In the genomic region with DNA sequence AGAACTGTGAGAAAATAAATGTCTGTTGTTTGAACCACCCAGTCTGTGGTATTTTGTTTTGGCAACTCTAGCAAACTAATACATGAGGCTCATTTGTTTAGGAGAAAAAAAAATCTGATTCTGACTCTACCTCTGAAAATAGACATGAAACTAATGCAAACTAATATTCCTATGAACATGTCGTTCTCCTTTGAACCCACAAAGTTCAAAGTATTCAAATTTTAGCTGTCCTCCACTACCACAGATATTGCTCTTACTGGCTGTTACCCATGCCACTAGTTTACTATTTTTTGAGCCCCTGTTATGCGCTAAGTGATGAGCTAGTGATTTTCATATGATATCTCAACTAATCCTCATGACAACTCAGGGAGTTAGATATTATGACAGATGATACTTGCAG, we compare ENCODE assay signal across 23 cellular contexts. TPM values are rescaled to one million over a fixed set of nuclear protein-coding genes. Genes with fewer than 3 reads are reported as not detected.
DNase-seq lines count a peak whose midpoint lies in the region; ATAC-seq lines count a peak whose summit lies in the region.
"Had no signal": no experiment of that assay in that cellular context is flagged by ENCODE, and none has a peak within 500 bp of the region (broad histone marks: within the 10 kb centered on the region; RNA-seq: fewer than 3 reads in every experiment).

No MANE protein-coding gene starts in this region.

- H4K12ac ChIP-seq in trophoblast cell (ENCODE audit: low read depth, low read length) = no peak overlapping the region

- H3K14ac ChIP-seq in trophoblast cell (ENCODE audit: low read length) = no peak overlapping the region

- CTCF ChIA-PET in CD8-positive, alpha-beta memory T cell (lab: Charles Lee) = no interaction called here

- no peak for DNase-seq in trophoblast cell
- no peak for DNase-seq in effector memory CD8-positive, alpha-beta T cell
- DNase-seq in CD8-positive, alpha-beta memory T cell = no peak
- DNase-seq: DND-41; GOT3; MV-4-11; NCI-H1417; NCI-H187 treated with DMSO at 0.1 percent for 48 hours; NCI-H345; NCI-H526 treated with DMSO at 0.1 percent for 48 hours; NK-92 treated with Interleukin-12 subunit alpha and Interleukin-12 subunit beta, amount 100 ng/mL, for 24 hours; SIG-M5 had no signal

- ATAC-seq in GM18519 (IDR thresholded peaks at IDR 0.05; ENCODE audit: low FRiP score, unreplicated experiment) (peak; percentile 40), GM19463 (IDR thresholded peaks at IDR 0.05; ENCODE audit: unreplicated experiment) (peak; percentile 72), HG02852 (IDR thresholded peaks at IDR 0.05; ENCODE audit: unreplicated experiment) (peak; percentile 75), HG03439 (IDR thresholded peaks at IDR 0.05; ENCODE audit: unreplicated experiment) (peak; percentile 67), HG02571 (IDR thresholded peaks at IDR 0.05; ENCODE audit: unreplicated experiment) (no peak)
- no peak for ATAC-seq in effector memory CD8-positive, alpha-beta T cell (replicated peaks)
- ATAC-seq: GM12878 had no signal

- H3K4me3 Mint-ChIP-seq in effector memory CD8-positive, alpha-beta T cell = no peak overlapping the region
- H3K4me3 Mint-ChIP-seq in CD8-positive, alpha-beta memory T cell = no peak overlapping the region
- H3K4me3 Mint-ChIP-seq: T-helper 1 cell treated with Interleukin-12 subunit alpha and Interleukin-12 subunit beta and Interleukin-4 antibody, amounts not matched to agents 30 μg/mL and 1 μg/mL, for 36 hours had no signal

- H3K9ac ChIP-seq in trophoblast cell (ENCODE audit: low read length) = no peak overlapping the region
- H3K9ac ChIP-seq: BLaER1 treated with 17β-estradiol and CSF1 and Interleukin-3, amounts not matched to agents 10 nM and 100 nM had no signal

- no peaks in the 10 kb centered on the region for H3K79me1 ChIP-seq in trophoblast cell (ENCODE audit: low read length)

- no peak overlapping the region for H2AK5ac ChIP-seq in trophoblast cell (ENCODE audit: low read length)

- no peaks in the 10 kb centered on the region for H3K27me3 Mint-ChIP-seq in effector memory CD8-positive, alpha-beta T cell
- no peaks in the 10 kb centered on the region for H3K27me3 Mint-ChIP-seq in CD8-positive, alpha-beta memory T cell

- no peaks in the 10 kb centered on the region for H3K9me3 ChIP-seq in trophoblast cell (ENCODE audit: insufficient read depth, low read depth, low read length)
- no peaks in the 10 kb centered on the region for H3K9me3 ChIP-seq in CD8-positive, alpha-beta memory T cell (ENCODE audit: low read length)
- H3K9me3 ChIP-seq: BLaER1 treated with 17β-estradiol and CSF1 and Interleukin-3, amounts not matched to agents 10 nM and 100 nM had no signal

- no peak overlapping the region for H4K91ac ChIP-seq in trophoblast cell (ENCODE audit: low read depth, low read length)

- no peaks in the 10 kb centered on the region for H3K4me1 ChIP-seq in trophoblast cell (ENCODE audit: control insufficient read depth in 1 of 2, insufficient read depth in 2 of 2, low read length in 2 of 2)
- no peaks in the 10 kb centered on the region for H3K4me1 ChIP-seq in CD8-positive, alpha-beta memory T cell (ENCODE audit: insufficient read depth, low read length)
- H3K4me1 ChIP-seq: BLaER1 treated with 17β-estradiol and CSF1 and Interleukin-3, amounts not matched to agents 10 nM and 100 nM had no signal

- no peak overlapping the region for H2BK12ac ChIP-seq in trophoblast cell (ENCODE audit: low read length)

- no peak overlapping the region for H2AFZ ChIP-seq in trophoblast cell (ENCODE audit: insufficient read depth, low read length, poor library complexity)

- POLR2A ChIA-PET in CD8-positive, alpha-beta memory T cell (lab: Charles Lee) = no interaction called here

- no peak overlapping the region for H2BK5ac ChIP-seq in trophoblast cell (ENCODE audit: low read depth, low read length, poor library complexity)

- H4K8ac ChIP-seq in trophoblast cell (ENCODE audit: low read depth, low read length) = no peak overlapping the region

- no peak overlapping the region for H2BK120ac ChIP-seq in trophoblast cell (ENCODE audit: insufficient read depth, low read length, poor library complexity)

- H3K18ac ChIP-seq in trophoblast cell (ENCODE audit: low read length) = no peak overlapping the region

- H3K27me3 ChIP-seq in trophoblast cell (ENCODE audit: insufficient read depth, low read length) = no peaks in the 10 kb centered on the region
- H3K27me3 ChIP-seq in CD8-positive, alpha-beta memory T cell (ENCODE audit: insufficient read depth, low read length, poor library complexity, severe bottlenecking) = no peaks in the 10 kb centered on the region
- H3K27me3 ChIP-seq: BLaER1 treated with 17β-estradiol and CSF1 and Interleukin-3, amounts not matched to agents 10 nM and 100 nM had no signal

- H3K23ac ChIP-seq in trophoblast cell (ENCODE audit: low read length) = no peak overlapping the region

- H3K79me2 ChIP-seq in trophoblast cell (ENCODE audit: control insufficient read depth, insufficient read depth, low read length, poor library complexity) = no peaks in the 10 kb centered on the region

- H3K4ac ChIP-seq in trophoblast cell (ENCODE audit: low read depth, low read length) = no peak overlapping the region

- H3K36me3 Mint-ChIP-seq in effector memory CD8-positive, alpha-beta T cell (ENCODE audit: insufficient read depth) = no peaks in the 10 kb centered on the region
- H3K36me3 Mint-ChIP-seq in CD8-positive, alpha-beta memory T cell = no peaks in the 10 kb centered on the region

- no peak overlapping the region for H3K4me3 ChIP-seq in trophoblast cell (ENCODE audit: low read depth, low read length)
- H3K4me3 ChIP-seq in CD8-positive, alpha-beta memory T cell (ENCODE audit: low read length) = no peak overlapping the region
- H3K4me3 ChIP-seq: BLaER1 treated with 17β-estradiol and CSF1 and Interleukin-3, amounts not matched to agents 10 nM and 100 nM; GM12878; K562 had no signal

- peaks cover 7 to 8% of the 10 kb centered on the region in 2 donors for H3K9me3 Mint-ChIP-seq in effector memory CD8-positive, alpha-beta T cell
- peaks cover 0 to 4% (median 0%) of the 10 kb centered on the region in 5 donors for H3K9me3 Mint-ChIP-seq in CD8-positive, alpha-beta memory T cell
- H3K9me3 Mint-ChIP-seq: T-helper 1 cell treated with Interleukin-12 subunit alpha and Interleukin-12 subunit beta and Interleukin-4 antibody, amounts not matched to agents 30 μg/mL and 1 μg/mL, for 36 hours had no signal

- no peak overlapping the region for H3K4me2 ChIP-seq in trophoblast cell (ENCODE audit: low read length)
- H3K4me2 ChIP-seq: BLaER1 treated with 17β-estradiol and CSF1 and Interleukin-3, amounts not matched to agents 10 nM and 100 nM had no signal

- H3K27ac Mint-ChIP-seq in effector memory CD8-positive, alpha-beta T cell = no peak overlapping the region
- no peak overlapping the region for H3K27ac Mint-ChIP-seq in CD8-positive, alpha-beta memory T cell
- H3K27ac Mint-ChIP-seq: T-helper 1 cell treated with Interleukin-12 subunit alpha and Interleukin-12 subunit beta and Interleukin-4 antibody, amounts not matched to agents 30 μg/mL and 1 μg/mL, for 36 hours had no signal

- no peaks in the 10 kb centered on the region for H3K36me3 ChIP-seq in trophoblast cell (ENCODE audit: control insufficient read depth in 1 of 2, insufficient read depth in 2 of 2, low read length in 2 of 2)
- no peaks in the 10 kb centered on the region for H3K36me3 ChIP-seq in CD8-positive, alpha-beta memory T cell (ENCODE audit: insufficient read depth, low read length)
- H3K36me3 ChIP-seq: BLaER1 treated with 17β-estradiol and CSF1 and Interleukin-3, amounts not matched to agents 10 nM and 100 nM had no signal

- no peak overlapping the region for H3K27ac ChIP-seq in trophoblast cell (ENCODE audit: low read depth, low read length)
- no peak overlapping the region for H3K27ac ChIP-seq in CD8-positive, alpha-beta memory T cell (ENCODE audit: low read depth, low read length)
- H3K27ac ChIP-seq: BLaER1 treated with 17β-estradiol and CSF1 and Interleukin-3, amounts not matched to agents 10 nM and 100 nM had no signal

- WGBS in trophoblast cell (ENCODE audit: extremely low coverage, insufficient coverage, insufficient read length) = no CpG with 5 or more reads among the region's 2 CpGs

- no peaks in the 10 kb centered on the region for H3K4me1 Mint-ChIP-seq in effector memory CD8-positive, alpha-beta T cell (ENCODE audit: low read depth in 2 of 2)
- no peaks in the 10 kb centered on the region for H3K4me1 Mint-ChIP-seq in CD8-positive, alpha-beta memory T cell

RNA-seq across cellular contexts. Expression of gene ZNF804B, which starts 58.8 kb away (rescaled TPM):
- 0.01 TPM in 1 of 2 replicates, not detected in the other for polyA plus RNA-seq in trophoblast cell (2013)
- total RNA-seq in CD8-positive, alpha-beta memory T cell = not detected
- not detected for polyA plus RNA-seq in CD8-positive, alpha-beta memory T cell
- total RNA-seq: GM12878, OCI-LY7, RPMI7951 had no signal
- polyA plus RNA-seq: GM12878, K562 had no signal

Comparison
In these comparisons a context has a peak if more than half of its experiments do, and no peak if none do; other contexts are left out.
1. ATAC-seq: peak in GM18519 (single experiment), GM19463 (single experiment), HG02852 (single experiment) and HG03439 (single experiment); none in effector memory CD8-positive, alpha-beta T cell (single experiment) and HG02571 (single experiment).